In genomic region chr1:12549460-12550349, GRCh38 we compare ENCODE assay signal across 9 cellular contexts.
DNase-seq lines count a peak whose midpoint lies in the region; ATAC-seq and TF ChIP-seq lines count a peak whose summit lies in the region.
"Had no signal": no experiment of that assay in that cellular context is flagged by ENCODE, and none has a peak within 500 bp of the region (broad histone marks: within the 10 kb centered on the region; RNA-seq: fewer than 3 reads in every experiment).

No MANE protein-coding gene starts in this region.

- WGBS in esophagus, 2 donors, result 23 to 41% methylated on average over 30 to 31 of the region's 31 CpGs

- ATAC-seq in omental fat pad (ENCODE audit: low FRiP score), result peak; percentile 86
- no peak for ATAC-seq in HG02642 (IDR thresholded peaks at IDR 0.05; ENCODE audit: poor library complexity, unreplicated experiment)

- DNase-seq in DMS153 (lab: John Stamatoyannopoulos, UW), result peak; percentile 16
- DNase-seq in DMS153 treated with DMSO at 0.1 percent for 48 hours (lab: John Stamatoyannopoulos, UW; ENCODE audit: unreplicated experiment), result no peak
- peak; percentile 4 for DNase-seq in NCI-H774 (lab: John Stamatoyannopoulos, UW)
- peak; percentile 59 for DNase-seq in omental fat pad (ENCODE audit: low spot score)
- no peak for DNase-seq in NCI-H1694 (lab: John Stamatoyannopoulos, UW)
- DNase-seq in NK-92 treated with Interleukin-12 subunit alpha and Interleukin-12 subunit beta, amount 100 ng/mL, for 24 hours (lab: John Stamatoyannopoulos, UW), result no peak
- DNase-seq: naive B cell had no signal

- no peak overlapping the region for H3K4me3 ChIP-seq in esophagus (ENCODE audit: low read depth in 1 of 2, low read length in 2 of 2)

- TF ChIP-seq CTCF in omental fat pad (IDR thresholded peaks at IDR 0.05), result no peak

- H3K9me3 ChIP-seq in esophagus (ENCODE audit: control insufficient read depth in 2 of 2, insufficient read depth in 1 of 2, low read depth in 1 of 2, low read length in 1 of 2), result no peaks in the 10 kb centered on the region

- H3K27ac ChIP-seq in esophagus (ENCODE audit: low read depth in 2 of 2, low read length in 1 of 2), result peak overlapping the region; percentile 47 to 56

- no peaks in the 10 kb centered on the region for H3K36me3 ChIP-seq in esophagus (ENCODE audit: control insufficient read depth in 2 of 2, insufficient read depth in 2 of 2, low read length in 1 of 2)

- no peaks in the 10 kb centered on the region for H3K27me3 ChIP-seq in esophagus (ENCODE audit: control insufficient read depth in 1 of 2, insufficient read depth in 2 of 2, low read length in 2 of 2)

- H3K4me1 ChIP-seq in esophagus (ENCODE audit: control insufficient read depth in 2 of 2, insufficient read depth in 2 of 2, low read length in 1 of 2), result peaks cover 5 to 6% of the 10 kb centered on the region in 2 donors

Comparison
In these comparisons a context has a peak if more than half of its experiments do, and no peak if none do; other contexts are left out.
1. DNase-seq: peak in DMS153 (single experiment), NCI-H774 (single experiment) and omental fat pad (single experiment); none in DMS153 treated with DMSO at 0.1 percent for 48 hours (single experiment), NCI-H1694 (single experiment) and NK-92 treated with Interleukin-12 subunit alpha and Interleukin-12 subunit beta, amount 100 ng/mL, for 24 hours (single experiment).